In genomic region chr10:5448333-5449048, GRCh38 we compare ENCODE assay signal across 1 cellular context.
TF ChIP-seq lines count a peak whose summit lies in the region.

No MANE protein-coding gene starts in this region.

TF ChIP-seq in HepG2, 621 proteins besides CTCF, POLR2A, EP300 and RAD21 (continued from another document and continues in another):
- TF ChIP-seq FOXP4 (CRISPR knock-in tag; IDR thresholded peaks at IDR 0.05) (peak; percentile 39; the same call in 1 of the 2 replicates), ZFP62 (CRISPR knock-in tag; IDR thresholded peaks at IDR 0.05) (no peak), ZNF746 (CRISPR knock-in tag; IDR thresholded peaks at IDR 0.05) (no peak), GTF2F1 (IDR thresholded peaks at IDR 0.05; ENCODE audit: low read length) (no peak), ZNF431 (CRISPR knock-in tag; IDR thresholded peaks at IDR 0.05; ENCODE audit: borderline replicate concordance, low read depth) (no peak), ZNF10 (CRISPR knock-in tag; IDR thresholded peaks at IDR 0.05; ENCODE audit: borderline replicate concordance, low read depth) (no peak), HIVEP1 (CRISPR knock-in tag; IDR thresholded peaks at IDR 0.05) (no peak), PTBP1 (IDR thresholded peaks at IDR 0.05; ENCODE audit: low read depth, low read length, poor library complexity, severe bottlenecking) (no peak), SOX13 (IDR thresholded peaks at IDR 0.05) (no peak), SOX13 (CRISPR knock-in tag; conservative IDR thresholded peaks at IDR 0.05 in 1 of 2, IDR thresholded peaks at IDR 0.05 in 1 of 2) (peak in 1 of 2 experiments; percentile 19; a peak in 1 of 4 replicates), HNF1A (IDR thresholded peaks at IDR 0.05; ENCODE audit: low read depth) (peak; percentile 90), HNF1A (CRISPR knock-in tag; IDR thresholded peaks at IDR 0.05; ENCODE audit: borderline replicate concordance) (peak; percentile 45; the same call in 1 of the 2 replicates), ZBTB33 (CRISPR knock-in tag; IDR thresholded peaks at IDR 0.05) (no peak), AHDC1 (CRISPR knock-in tag; IDR thresholded peaks at IDR 0.05; ENCODE audit: borderline replicate concordance) (0 out of 2 replicates have a peak, but pooled peaks have one; percentile 10), ARNTL (CRISPR knock-in tag; IDR thresholded peaks at IDR 0.05) (no peak), ZGPAT (CRISPR knock-in tag; IDR thresholded peaks at IDR 0.05) (0 out of 2 replicates have a peak, but pooled peaks have one; percentile 12), ZNF724P (CRISPR knock-in tag; IDR thresholded peaks at IDR 0.05; ENCODE audit: borderline replicate concordance) (no peak), ZNF34 (CRISPR knock-in tag; IDR thresholded peaks at IDR 0.05; ENCODE audit: borderline replicate concordance) (no peak), HNF4G (IDR thresholded peaks at IDR 0.05; ENCODE audit: borderline replicate concordance, low read depth, low read length) (peak; percentile 82), HNF4G (CRISPR knock-in tag; IDR thresholded peaks at IDR 0.05; ENCODE audit: borderline replicate concordance, low read depth) (no peak), TOE1 (CRISPR knock-in tag; IDR thresholded peaks at IDR 0.05) (no peak), ZNF773 (CRISPR knock-in tag; IDR thresholded peaks at IDR 0.05; ENCODE audit: borderline replicate concordance) (no peak), NCOA5 (CRISPR knock-in tag; IDR thresholded peaks at IDR 0.05) (no peak), SCMH1 (CRISPR knock-in tag; IDR thresholded peaks at IDR 0.05; ENCODE audit: borderline replicate concordance) (no peak), GATAD2A (CRISPR knock-in tag; IDR thresholded peaks at IDR 0.05) (peak; percentile 37), REXO4 (CRISPR knock-in tag; IDR thresholded peaks at IDR 0.05; ENCODE audit: borderline replicate concordance) (no peak), ZNF710 (CRISPR knock-in tag; IDR thresholded peaks at IDR 0.05; ENCODE audit: borderline replicate concordance) (no peak), TGIF2 (CRISPR knock-in tag; IDR thresholded peaks at IDR 0.05) (no peak), IRX3 (CRISPR knock-in tag; IDR thresholded peaks at IDR 0.05; ENCODE audit: borderline replicate concordance, low read depth) (no peak), ZNF572 (CRISPR knock-in tag; IDR thresholded peaks at IDR 0.05) (no peak), CREB3 (CRISPR knock-in tag; IDR thresholded peaks at IDR 0.05) (no peak), FOSL1 (CRISPR knock-in tag; IDR thresholded peaks at IDR 0.05; ENCODE audit: borderline replicate concordance) (no peak), ARID3A (IDR thresholded peaks at IDR 0.05; ENCODE audit: low read depth, low read length) (peak; percentile 67), ZNF83 (CRISPR knock-in tag; IDR thresholded peaks at IDR 0.05; ENCODE audit: borderline replicate concordance) (no peak), ZNF614 (CRISPR knock-in tag; IDR thresholded peaks at IDR 0.05; ENCODE audit: borderline replicate concordance) (no peak), ZBTB26 (CRISPR knock-in tag; IDR thresholded peaks at IDR 0.05; ENCODE audit: borderline replicate concordance) (no peak), MXD1 (CRISPR knock-in tag; IDR thresholded peaks at IDR 0.05) (no peak)
